Comparison of ENCODE assay signal across 8 cellular contexts in genomic region chr17:75783803-75784472, GRCh38.
DNase-seq lines count a peak whose midpoint lies in the region; ATAC-seq and TF ChIP-seq lines count a peak whose summit lies in the region.

No MANE protein-coding gene starts in this region.

- no peak overlapping the region for H3K27ac ChIP-seq in iPS-20b (ENCODE audit: low read length)

- H3K4me3 Mint-ChIP-seq in activated naive CD8-positive, alpha-beta T cell treated with anti-CD3 and anti-CD28 coated beads, Interleukin-2, amount 50 U/mL, for 24 hours, result peak overlapping the region; percentile 80
- H3K4me3 Mint-ChIP-seq in stimulated activated memory B cell treated with anti-CD40 and anti-IgM and Interleukin-4, amounts not matched to agents 10 μg/mL and 1 μg/mL and 100 μg/mL, for 72 hours, result peak overlapping the region; percentile 90

- peaks cover 68% of the 10 kb centered on the region for H3K4me1 Mint-ChIP-seq in activated naive CD8-positive, alpha-beta T cell treated with anti-CD3 and anti-CD28 coated beads, Interleukin-2, amount 50 U/mL, for 24 hours
- H3K4me1 Mint-ChIP-seq in stimulated activated memory B cell treated with anti-CD40 and anti-IgM and Interleukin-4, amounts not matched to agents 10 μg/mL and 1 μg/mL and 100 μg/mL, for 72 hours, result peaks cover 40% of the 10 kb centered on the region

- H3K9me3 Mint-ChIP-seq in activated naive CD8-positive, alpha-beta T cell treated with anti-CD3 and anti-CD28 coated beads, Interleukin-2, amount 50 U/mL, for 24 hours, result no peaks in the 10 kb centered on the region
- no peaks in the 10 kb centered on the region for H3K9me3 Mint-ChIP-seq in stimulated activated memory B cell treated with anti-CD40 and anti-IgM and Interleukin-4, amounts not matched to agents 10 μg/mL and 1 μg/mL and 100 μg/mL, for 72 hours

- H3K9me3 ChIP-seq in iPS-20b (ENCODE audit: insufficient read depth, low read depth, low read length), result no peaks in the 10 kb centered on the region

- peak overlapping the region; percentile 100 for H3K27ac Mint-ChIP-seq in activated naive CD8-positive, alpha-beta T cell treated with anti-CD3 and anti-CD28 coated beads, Interleukin-2, amount 50 U/mL, for 24 hours
- peak overlapping the region; percentile 100 for H3K27ac Mint-ChIP-seq in stimulated activated memory B cell treated with anti-CD40 and anti-IgM and Interleukin-4, amounts not matched to agents 10 μg/mL and 1 μg/mL and 100 μg/mL, for 72 hours

- ATAC-seq in HG03432 (IDR thresholded peaks at IDR 0.05; ENCODE audit: unreplicated experiment) (peak; percentile 0), HG02759 (IDR thresholded peaks at IDR 0.05; ENCODE audit: unreplicated experiment) (no peak), HG03135 (IDR thresholded peaks at IDR 0.05; ENCODE audit: unreplicated experiment) (no peak)
- ATAC-seq in activated naive CD8-positive, alpha-beta T cell treated with anti-CD3 and anti-CD28 coated beads, Interleukin-2, amount 50 U/mL, for 24 hours, result no peak
- peak; percentile 1 for ATAC-seq in stimulated activated memory B cell treated with anti-CD40 and anti-IgM and Interleukin-4, amounts not matched to agents 10 μg/mL and 1 μg/mL and 100 μg/mL, for 72 hours

- H3K4me3 ChIP-seq in GM12875 (ENCODE audit: low read depth, low read length) (peak overlapping the region; percentile 49), iPS-20b (ENCODE audit: low read length) (peak overlapping the region; percentile 99)

- TF ChIP-seq CTCF in GM12875 (IDR thresholded peaks at IDR 0.05; ENCODE audit: borderline replicate concordance, insufficient read depth, low read depth, low read length), result no peak

- H3K4me1 ChIP-seq in iPS-20b (ENCODE audit: insufficient read depth, low read length), result peaks cover 19% of the 10 kb centered on the region

- peak overlapping the region; percentile 100; the same call in 1 of the 2 replicates for H3K9ac ChIP-seq in iPS-20b (ENCODE audit: low read depth, low read length)

- no peaks in the 10 kb centered on the region for H3K27me3 Mint-ChIP-seq in activated naive CD8-positive, alpha-beta T cell treated with anti-CD3 and anti-CD28 coated beads, Interleukin-2, amount 50 U/mL, for 24 hours
- no peaks in the 10 kb centered on the region for H3K27me3 Mint-ChIP-seq in stimulated activated memory B cell treated with anti-CD40 and anti-IgM and Interleukin-4, amounts not matched to agents 10 μg/mL and 1 μg/mL and 100 μg/mL, for 72 hours

- peak; percentile 11 for DNase-seq in activated naive CD8-positive, alpha-beta T cell treated with anti-CD3 and anti-CD28 coated beads, Interleukin-2, amount 50 U/mL, for 24 hours
- no peak for DNase-seq in NCI-H1092 treated with DMSO at 0.1 percent for 48 hours (lab: John Stamatoyannopoulos, UW)

- H3K36me3 Mint-ChIP-seq in activated naive CD8-positive, alpha-beta T cell treated with anti-CD3 and anti-CD28 coated beads, Interleukin-2, amount 50 U/mL, for 24 hours (ENCODE audit: low read depth), result peaks cover 11% of the 10 kb centered on the region
- H3K36me3 Mint-ChIP-seq in stimulated activated memory B cell treated with anti-CD40 and anti-IgM and Interleukin-4, amounts not matched to agents 10 μg/mL and 1 μg/mL and 100 μg/mL, for 72 hours, result peaks cover 10% of the 10 kb centered on the region

- no peaks in the 10 kb centered on the region for H3K27me3 ChIP-seq in iPS-20b (ENCODE audit: insufficient read depth, low read length)

- H3K36me3 ChIP-seq in iPS-20b (ENCODE audit: insufficient read depth, low read depth, low read length), result no peaks in the 10 kb centered on the region

Comparison
In these comparisons a context has a peak if more than half of its experiments do, and no peak if none do; other contexts are left out.
1. ATAC-seq: peak in HG03432 (single experiment) and stimulated activated memory B cell treated with anti-CD40 and anti-IgM and Interleukin-4, amounts not matched to agents 10 μg/mL and 1 μg/mL and 100 μg/mL, for 72 hours (single experiment); none in activated naive CD8-positive, alpha-beta T cell treated with anti-CD3 and anti-CD28 coated beads, Interleukin-2, amount 50 U/mL, for 24 hours (single experiment), HG02759 (single experiment) and HG03135 (single experiment).